In genomic region chr1:32025515-32025914, GRCh38 we compare ENCODE assay signal across 1 cellular context.
TF ChIP-seq lines count a peak whose summit lies in the region.

No MANE protein-coding gene starts in this region.

TF ChIP-seq in K562, 482 proteins besides CTCF, POLR2A, EP300 and RAD21:
- no peak for TF ChIP-seq ZNF354B (CRISPR knock-in tag; IDR thresholded peaks at IDR 0.05)
- no peak for TF ChIP-seq XRCC4 (IDR thresholded peaks at IDR 0.05; ENCODE audit: extremely low read depth, insufficient read depth, insufficient read length)
- peak; percentile 68 for TF ChIP-seq ZNF316 (IDR thresholded peaks at IDR 0.05)
- TF ChIP-seq ZNF445 (CRISPR knock-in tag; IDR thresholded peaks at IDR 0.05; ENCODE audit: low read depth) = no peak
- no peak for TF ChIP-seq MTA3 (IDR thresholded peaks at IDR 0.05; ENCODE audit: borderline replicate concordance)
- TF ChIP-seq, protein P1, sequence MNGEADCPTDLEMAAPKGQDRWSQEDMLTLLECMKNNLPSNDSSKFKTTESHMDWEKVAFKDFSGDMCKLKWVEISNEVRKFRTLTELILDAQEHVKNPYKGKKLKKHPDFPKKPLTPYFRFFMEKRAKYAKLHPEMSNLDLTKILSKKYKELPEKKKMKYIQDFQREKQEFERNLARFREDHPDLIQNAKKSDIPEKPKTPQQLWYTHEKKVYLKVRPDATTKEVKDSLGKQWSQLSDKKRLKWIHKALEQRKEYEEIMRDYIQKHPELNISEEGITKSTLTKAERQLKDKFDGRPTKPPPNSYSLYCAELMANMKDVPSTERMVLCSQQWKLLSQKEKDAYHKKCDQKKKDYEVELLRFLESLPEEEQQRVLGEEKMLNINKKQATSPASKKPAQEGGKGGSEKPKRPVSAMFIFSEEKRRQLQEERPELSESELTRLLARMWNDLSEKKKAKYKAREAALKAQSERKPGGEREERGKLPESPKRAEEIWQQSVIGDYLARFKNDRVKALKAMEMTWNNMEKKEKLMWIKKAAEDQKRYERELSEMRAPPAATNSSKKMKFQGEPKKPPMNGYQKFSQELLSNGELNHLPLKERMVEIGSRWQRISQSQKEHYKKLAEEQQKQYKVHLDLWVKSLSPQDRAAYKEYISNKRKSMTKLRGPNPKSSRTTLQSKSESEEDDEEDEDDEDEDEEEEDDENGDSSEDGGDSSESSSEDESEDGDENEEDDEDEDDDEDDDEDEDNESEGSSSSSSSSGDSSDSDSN (IDR thresholded peaks at IDR 0.05; ENCODE audit: borderline replicate concordance in 1 of 2, low read depth in 2 of 2, low read length in 2 of 2) = no peak
- TF ChIP-seq ADNP (tag; IDR thresholded peaks at IDR 0.05) = no peak
- 0 out of 2 replicates have a peak, but pooled peaks have one; percentile 33 for TF ChIP-seq ETV1 (tag; conservative IDR thresholded peaks at IDR 0.05; ENCODE audit: low read depth)
- no peak for TF ChIP-seq BRD9 (IDR thresholded peaks at IDR 0.05; ENCODE audit: low read depth, partially characterized antibody)
- TF ChIP-seq C11orf30 (IDR thresholded peaks at IDR 0.05; ENCODE audit: low read depth) = peak; percentile 16; the same call in 1 of the 2 replicates
- peak; percentile 29 for TF ChIP-seq TBP (optimal IDR thresholded peaks at IDR 0.05; ENCODE audit: low read depth, low read length)
- no peak for TF ChIP-seq KLF1 (tag; IDR thresholded peaks at IDR 0.05)
- no peak for TF ChIP-seq POLR3G (IDR thresholded peaks at IDR 0.05; ENCODE audit: extremely low read depth, insufficient read length, insufficient replicate concordance)
- TF ChIP-seq, protein P2, sequence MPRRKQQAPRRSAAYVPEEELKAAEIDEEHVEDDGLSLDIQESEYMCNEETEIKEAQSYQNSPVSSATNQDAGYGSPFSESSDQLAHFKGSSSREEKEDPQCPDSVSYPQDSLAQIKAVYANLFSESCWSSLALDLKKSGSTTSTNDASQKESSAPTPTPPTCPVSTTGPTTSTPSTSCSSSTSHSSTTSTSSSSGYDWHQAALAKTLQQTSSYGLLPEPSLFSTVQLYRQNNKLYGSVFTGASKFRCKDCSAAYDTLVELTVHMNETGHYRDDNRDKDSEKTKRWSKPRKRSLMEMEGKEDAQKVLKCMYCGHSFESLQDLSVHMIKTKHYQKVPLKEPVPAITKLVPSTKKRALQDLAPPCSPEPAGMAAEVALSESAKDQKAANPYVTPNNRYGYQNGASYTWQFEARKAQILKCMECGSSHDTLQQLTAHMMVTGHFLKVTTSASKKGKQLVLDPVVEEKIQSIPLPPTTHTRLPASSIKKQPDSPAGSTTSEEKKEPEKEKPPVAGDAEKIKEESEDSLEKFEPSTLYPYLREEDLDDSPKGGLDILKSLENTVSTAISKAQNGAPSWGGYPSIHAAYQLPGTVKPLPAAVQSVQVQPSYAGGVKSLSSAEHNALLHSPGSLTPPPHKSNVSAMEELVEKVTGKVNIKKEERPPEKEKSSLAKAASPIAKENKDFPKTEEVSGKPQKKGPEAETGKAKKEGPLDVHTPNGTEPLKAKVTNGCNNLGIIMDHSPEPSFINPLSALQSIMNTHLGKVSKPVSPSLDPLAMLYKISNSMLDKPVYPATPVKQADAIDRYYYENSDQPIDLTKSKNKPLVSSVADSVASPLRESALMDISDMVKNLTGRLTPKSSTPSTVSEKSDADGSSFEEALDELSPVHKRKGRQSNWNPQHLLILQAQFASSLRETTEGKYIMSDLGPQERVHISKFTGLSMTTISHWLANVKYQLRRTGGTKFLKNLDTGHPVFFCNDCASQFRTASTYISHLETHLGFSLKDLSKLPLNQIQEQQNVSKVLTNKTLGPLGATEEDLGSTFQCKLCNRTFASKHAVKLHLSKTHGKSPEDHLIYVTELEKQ (CRISPR knock-in tag; IDR thresholded peaks at IDR 0.05) = no peak
- TF ChIP-seq SNIP1 (IDR thresholded peaks at IDR 0.05; ENCODE audit: low read depth) = no peak
- no peak for TF ChIP-seq ZC3H8 (IDR thresholded peaks at IDR 0.05)
- 0 out of 2 replicates have a peak, but pooled peaks have one; percentile 55 for TF ChIP-seq MTA1 (IDR thresholded peaks at IDR 0.05; ENCODE audit: borderline replicate concordance)
- TF ChIP-seq ZBTB2 (IDR thresholded peaks at IDR 0.05) = no peak
- TF ChIP-seq LARP7 (IDR thresholded peaks at IDR 0.05) = 0 out of 2 replicates have a peak, but pooled peaks have one; percentile 48
- TF ChIP-seq KAT7 (CRISPR knock-in tag; IDR thresholded peaks at IDR 0.05; ENCODE audit: borderline replicate concordance) = no peak
- peak; percentile 86 for TF ChIP-seq ZNF263 (CRISPR knock-in tag; IDR thresholded peaks at IDR 0.05; ENCODE audit: borderline replicate concordance)
- TF ChIP-seq ZBTB26 (CRISPR knock-in tag; IDR thresholded peaks at IDR 0.05) = 0 out of 2 replicates have a peak, but pooled peaks have one; percentile 14
- TF ChIP-seq HDGF (IDR thresholded peaks at IDR 0.05) = peak; percentile 93
- no peak for TF ChIP-seq PHF20 (IDR thresholded peaks at IDR 0.05; ENCODE audit: partially characterized antibody)
- TF ChIP-seq JUND (IDR thresholded peaks at IDR 0.05; ENCODE audit: borderline replicate concordance, low read depth, low read length) = no peak
- no peak for TF ChIP-seq JUND (tag; IDR thresholded peaks at IDR 0.05; ENCODE audit: borderline replicate concordance, low read depth, low read length)
- TF ChIP-seq ZNF175 (CRISPR knock-in tag; IDR thresholded peaks at IDR 0.05; ENCODE audit: low read depth) = no peak
- peak; percentile 49; the same call in 1 of the 2 replicates for TF ChIP-seq ZBTB33 (CRISPR knock-in tag; IDR thresholded peaks at IDR 0.05)
- TF ChIP-seq, protein P3, sequence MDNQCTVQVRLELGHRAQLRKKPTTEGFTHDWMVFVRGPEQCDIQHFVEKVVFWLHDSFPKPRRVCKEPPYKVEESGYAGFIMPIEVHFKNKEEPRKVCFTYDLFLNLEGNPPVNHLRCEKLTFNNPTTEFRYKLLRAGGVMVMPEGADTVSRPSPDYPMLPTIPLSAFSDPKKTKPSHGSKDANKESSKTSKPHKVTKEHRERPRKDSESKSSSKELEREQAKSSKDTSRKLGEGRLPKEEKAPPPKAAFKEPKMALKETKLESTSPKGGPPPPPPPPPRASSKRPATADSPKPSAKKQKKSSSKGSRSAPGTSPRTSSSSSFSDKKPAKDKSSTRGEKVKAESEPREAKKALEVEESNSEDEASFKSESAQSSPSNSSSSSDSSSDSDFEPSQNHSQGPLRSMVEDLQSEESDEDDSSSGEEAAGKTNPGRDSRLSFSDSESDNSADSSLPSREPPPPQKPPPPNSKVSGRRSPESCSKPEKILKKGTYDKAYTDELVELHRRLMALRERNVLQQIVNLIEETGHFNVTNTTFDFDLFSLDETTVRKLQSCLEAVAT (IDR thresholded peaks at IDR 0.05) = peak in 1 of 2 experiments; percentile 49; a peak in 1 of 4 replicates
- TF ChIP-seq HLTF (IDR thresholded peaks at IDR 0.05) = peak; percentile 42; the same call in 1 of the 2 replicates
- no peak for TF ChIP-seq ZNF280A (IDR thresholded peaks at IDR 0.05; ENCODE audit: low read depth, partially characterized antibody)
- TF ChIP-seq, protein P4, sequence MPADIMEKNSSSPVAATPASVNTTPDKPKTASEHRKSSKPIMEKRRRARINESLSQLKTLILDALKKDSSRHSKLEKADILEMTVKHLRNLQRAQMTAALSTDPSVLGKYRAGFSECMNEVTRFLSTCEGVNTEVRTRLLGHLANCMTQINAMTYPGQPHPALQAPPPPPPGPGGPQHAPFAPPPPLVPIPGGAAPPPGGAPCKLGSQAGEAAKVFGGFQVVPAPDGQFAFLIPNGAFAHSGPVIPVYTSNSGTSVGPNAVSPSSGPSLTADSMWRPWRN (IDR thresholded peaks at IDR 0.05; ENCODE audit: low read depth) = no peak
- TF ChIP-seq MAFG (tag; conservative IDR thresholded peaks at IDR 0.05) = peak; percentile 55
- TF ChIP-seq, protein P5, sequence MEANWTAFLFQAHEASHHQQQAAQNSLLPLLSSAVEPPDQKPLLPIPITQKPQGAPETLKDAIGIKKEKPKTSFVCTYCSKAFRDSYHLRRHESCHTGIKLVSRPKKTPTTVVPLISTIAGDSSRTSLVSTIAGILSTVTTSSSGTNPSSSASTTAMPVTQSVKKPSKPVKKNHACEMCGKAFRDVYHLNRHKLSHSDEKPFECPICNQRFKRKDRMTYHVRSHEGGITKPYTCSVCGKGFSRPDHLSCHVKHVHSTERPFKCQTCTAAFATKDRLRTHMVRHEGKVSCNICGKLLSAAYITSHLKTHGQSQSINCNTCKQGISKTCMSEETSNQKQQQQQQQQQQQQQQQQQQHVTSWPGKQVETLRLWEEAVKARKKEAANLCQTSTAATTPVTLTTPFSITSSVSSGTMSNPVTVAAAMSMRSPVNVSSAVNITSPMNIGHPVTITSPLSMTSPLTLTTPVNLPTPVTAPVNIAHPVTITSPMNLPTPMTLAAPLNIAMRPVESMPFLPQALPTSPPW (CRISPR knock-in tag; IDR thresholded peaks at IDR 0.05) = peak; percentile 40
- no peak for TF ChIP-seq RUNX1 (IDR thresholded peaks at IDR 0.05; ENCODE audit: low read depth)
